Comparison of ENCODE assay signal across 21 cellular contexts in genomic region chrX:72666451-72666850, GRCh38. TPM values are rescaled to one million over a fixed set of nuclear protein-coding genes. Genes with fewer than 3 reads are reported as not detected.
A peak's percentile ranks its signal among the peaks of the same experiment; 100 is the strongest.
DNase-seq lines count a peak whose midpoint lies in the region; ATAC-seq, FAIRE-seq and TF ChIP-seq lines count a peak whose summit lies in the region.
"Had no signal": no experiment of that assay in that cellular context is flagged by ENCODE, and none has a peak within 500 bp of the region (broad histone marks: within the 10 kb centered on the region; RNA-seq: fewer than 3 reads in every experiment).

No MANE protein-coding gene starts in this region.

- H3K27ac ChIP-seq in IMR-90 (ENCODE audit: insufficient read depth, low read length) = no peak overlapping the region
- H3K27ac ChIP-seq in astrocyte (ENCODE audit: low read depth, low read length) = no peak overlapping the region
- H3K27ac ChIP-seq in smooth muscle cell (ENCODE audit: low read depth) = no peak overlapping the region
- H3K27ac ChIP-seq in upper lobe of right lung = no peak overlapping the region
- H3K27ac ChIP-seq: BLaER1 treated with 17β-estradiol and CSF1 and Interleukin-3, amounts not matched to agents 10 nM and 100 nM had no signal

- H3K36me3 ChIP-seq in IMR-90 (ENCODE audit: control insufficient read depth, insufficient read depth, low read length) = no peaks in the 10 kb centered on the region
- H3K36me3 ChIP-seq in astrocyte (ENCODE audit: insufficient read depth, low read length) = no peaks in the 10 kb centered on the region
- H3K36me3 ChIP-seq in smooth muscle cell (ENCODE audit: low read depth) = no peaks in the 10 kb centered on the region
- no peaks in the 10 kb centered on the region for H3K36me3 ChIP-seq in upper lobe of right lung
- H3K36me3 ChIP-seq: BLaER1 treated with 17β-estradiol and CSF1 and Interleukin-3, amounts not matched to agents 10 nM and 100 nM had no signal

- POLR2A ChIA-PET in IMR-90 (lab: Charles Lee; ENCODE audit: unreplicated experiment) = no interaction called here

- H4K91ac ChIP-seq in IMR-90 (ENCODE audit: insufficient read depth, low read depth, low read length) = no peak overlapping the region

- ATAC-seq in IMR-90 (ENCODE audit: low read depth) (no peak), upper lobe of right lung (no peak)
- ATAC-seq: CD8-positive, alpha-beta T cell; GM12878; HCT116 had no signal

- no peak overlapping the region for H2BK20ac ChIP-seq in IMR-90 (ENCODE audit: low read depth, low read length)

- H3K9me3 Mint-ChIP-seq in astrocyte (ENCODE audit: unreplicated experiment) = no peaks in the 10 kb centered on the region
- H3K9me3 Mint-ChIP-seq: HFFc6 had no signal

- peaks cover 1% of the 10 kb centered on the region for H3K4me1 Mint-ChIP-seq in astrocyte (ENCODE audit: low read depth, unreplicated experiment)
- H3K4me1 Mint-ChIP-seq: B cell had no signal

- no peak overlapping the region for H2AFZ ChIP-seq in IMR-90 (replicated peaks; ENCODE audit: low read length, poor library complexity)
- no peak overlapping the region for H2AFZ ChIP-seq in astrocyte (ENCODE audit: low read depth, low read length)
- no peak overlapping the region for H2AFZ ChIP-seq in smooth muscle cell (ENCODE audit: low read depth)

- no peak overlapping the region for H2BK120ac ChIP-seq in IMR-90 (ENCODE audit: low read depth, low read length)

- H3K9me3 ChIP-seq in IMR-90 (ENCODE audit: control insufficient read depth, insufficient read depth, low read length) (no peaks in the 10 kb centered on the region), astrocyte (ENCODE audit: insufficient read depth, low read depth, low read length) (no peaks in the 10 kb centered on the region), smooth muscle cell (replicated peaks; ENCODE audit: low read depth) (no peaks in the 10 kb centered on the region), upper lobe of right lung (no peaks in the 10 kb centered on the region)

- no peak overlapping the region for H3K23ac ChIP-seq in IMR-90 (ENCODE audit: low read depth, low read length)

- no peak overlapping the region for H3K4ac ChIP-seq in IMR-90 (ENCODE audit: low read depth, low read length)

- CTCF ChIA-PET in IMR-90 (lab: Yijun Ruan, JAX) = no interaction called here

- no peak overlapping the region for H3K56ac ChIP-seq in IMR-90 (ENCODE audit: extremely low read depth, insufficient read depth, low read length)

- DNase-seq in IMR-90 = peak; percentile 40
- DNase-seq in astrocyte (ENCODE audit: low read depth) = peak; percentile 30
- DNase-seq in fibroblast of the aortic adventitia (ENCODE audit: low read depth) = peak; percentile 36
- no peak for DNase-seq in smooth muscle cell (lab: John Stamatoyannopoulos, UW; ENCODE audit: unreplicated experiment)
- no peak for DNase-seq in GF-D8 (lab: John Stamatoyannopoulos, UW)
- DNase-seq in islet precursor cell = no peak
- DNase-seq in SW480 (ENCODE audit: low spot score) = no peak
- DNase-seq in upper lobe of right lung = no peak
- DNase-seq: Calu3; CD8-positive, alpha-beta T cell; DMS79 treated with DMSO at 0.1 percent for 48 hours; GOT3; H7; HFFc6; KBM-7 had no signal

- H3K4me2 ChIP-seq in IMR-90 (ENCODE audit: low read depth, low read length) (no peak overlapping the region), astrocyte (ENCODE audit: low read length) (no peak overlapping the region), smooth muscle cell (peak overlapping the region; percentile 44)
- H3K4me2 ChIP-seq: BLaER1 treated with 17β-estradiol and CSF1 and Interleukin-3, amounts not matched to agents 10 nM and 100 nM had no signal

- in situ Hi-C loops in IMR-90 (cut with MboI; ENCODE audit: low sequenced_read_pairs) = no loop called here

- FAIRE-seq in astrocyte (lab: Jason Lieb, UNC) = peak; percentile 94
- FAIRE-seq: GM12878, HTR-8/SVneo had no signal

- no peak overlapping the region for H2BK15ac ChIP-seq in IMR-90 (ENCODE audit: low read depth, low read length)

- dilution Hi-C loops in IMR-90 (cut with HindIII; ENCODE audit: low sequenced_read_pairs, unreplicated experiment) = no loop called here

- BruUV-seq in IMR-90 (replicated peaks; lab: Mats Ljungman, UMichigan) = no TSS peak

- no peak overlapping the region for H2AK5ac ChIP-seq in IMR-90 (ENCODE audit: low read depth, low read length)

- H4K20me1 ChIP-seq in IMR-90 (ENCODE audit: insufficient read depth, low read length) = no peaks in the 10 kb centered on the region
- H4K20me1 ChIP-seq in astrocyte (ENCODE audit: insufficient read depth, low read length) = no peaks in the 10 kb centered on the region
- no peaks in the 10 kb centered on the region for H4K20me1 ChIP-seq in smooth muscle cell (ENCODE audit: low read depth)
- H4K20me1 ChIP-seq: BLaER1 treated with 17β-estradiol and CSF1 and Interleukin-3, amounts not matched to agents 10 nM and 100 nM had no signal

- H3K4me3 Mint-ChIP-seq in astrocyte (ENCODE audit: unreplicated experiment) = no peak overlapping the region
- H3K4me3 Mint-ChIP-seq: B cell; CD8-positive, alpha-beta T cell; HFFc6; IgD-negative memory B cell had no signal

- H3K18ac ChIP-seq in IMR-90 (ENCODE audit: low read depth, low read length) = no peak overlapping the region

- intact Hi-C loops in IMR-90 (cut with micrococcal nuclease) = no loop called here
- intact Hi-C loops in upper lobe of right lung (cut with DNase I) = no loop called here

- H4K8ac ChIP-seq in IMR-90 (ENCODE audit: low read depth in 2 of 2, low read length in 2 of 2) = no peak overlapping the region

- H3K79me1 ChIP-seq in IMR-90 (ENCODE audit: low read depth in 1 of 2, low read length in 2 of 2) = no peaks in the 10 kb centered on the region

- no peaks in the 10 kb centered on the region for H3K36me3 Mint-ChIP-seq in astrocyte (ENCODE audit: low read depth, unreplicated experiment)
- H3K36me3 Mint-ChIP-seq: CD8-positive, alpha-beta T cell; IgD-negative memory B cell had no signal

- TF ChIP-seq CTCF in IMR-90 (conservative IDR thresholded peaks at IDR 0.05; ENCODE audit: low read depth, low read length) = no peak
- no peak for TF ChIP-seq CTCF in astrocyte (IDR thresholded peaks at IDR 0.05; ENCODE audit: insufficient read depth, low read depth, low read length)
- TF ChIP-seq CTCF in fibroblast of the aortic adventitia (IDR thresholded peaks at IDR 0.05; ENCODE audit: insufficient read depth, low read length) = no peak
- no peak for TF ChIP-seq CTCF in smooth muscle cell (IDR thresholded peaks at IDR 0.05; ENCODE audit: borderline replicate concordance, insufficient read depth, poor library complexity, severe bottlenecking)
- TF ChIP-seq CTCF in upper lobe of right lung (IDR thresholded peaks at IDR 0.05) = no peak

- H3K9ac ChIP-seq in IMR-90 (ENCODE audit: low read depth, low read length) (no peak overlapping the region), astrocyte (ENCODE audit: low read length) (no peak overlapping the region), smooth muscle cell (ENCODE audit: low read depth) (no peak overlapping the region)
- H3K9ac ChIP-seq: BLaER1 treated with 17β-estradiol and CSF1 and Interleukin-3, amounts not matched to agents 10 nM and 100 nM had no signal

- TF ChIP-seq RAD21 in IMR-90 (IDR thresholded peaks at IDR 0.05; ENCODE audit: low read length) = no peak

- H3K79me2 ChIP-seq in astrocyte (ENCODE audit: insufficient read depth, low read length) (no peaks in the 10 kb centered on the region), smooth muscle cell (ENCODE audit: low read depth) (no peaks in the 10 kb centered on the region)

- H2BK5ac ChIP-seq in IMR-90 (ENCODE audit: low read depth, low read length, poor library complexity, severe bottlenecking) = no peak overlapping the region

- H4K5ac ChIP-seq in IMR-90 (ENCODE audit: low read depth, low read length) = no peak overlapping the region

- H3K27me3 Mint-ChIP-seq in astrocyte (ENCODE audit: low read depth, unreplicated experiment) = no peaks in the 10 kb centered on the region
- H3K27me3 Mint-ChIP-seq: B cell had no signal

- no peaks in the 10 kb centered on the region for H3F3A ChIP-seq in smooth muscle cell (ENCODE audit: low read depth)

- no peaks in the 10 kb centered on the region for H3K4me1 ChIP-seq in IMR-90 (ENCODE audit: control insufficient read depth, insufficient read depth, low read length)
- H3K4me1 ChIP-seq in astrocyte (ENCODE audit: insufficient read depth, low read length) = no peaks in the 10 kb centered on the region
- no peaks in the 10 kb centered on the region for H3K4me1 ChIP-seq in smooth muscle cell (ENCODE audit: low read depth)
- H3K4me1 ChIP-seq in upper lobe of right lung = no peaks in the 10 kb centered on the region
- H3K4me1 ChIP-seq: BLaER1 treated with 17β-estradiol and CSF1 and Interleukin-3, amounts not matched to agents 10 nM and 100 nM had no signal

- H3K27me3 ChIP-seq in IMR-90 (ENCODE audit: control insufficient read depth, insufficient read depth, low read length) (no peaks in the 10 kb centered on the region; the same call in 1 of the 2 replicates), astrocyte (ENCODE audit: insufficient read depth, low read length) (no peaks in the 10 kb centered on the region), smooth muscle cell (ENCODE audit: low read depth) (no peaks in the 10 kb centered on the region), upper lobe of right lung (no peaks in the 10 kb centered on the region)

- no peaks in the 10 kb centered on the region for H3K9me1 ChIP-seq in IMR-90 (ENCODE audit: insufficient read depth, low read length)

- H2AK9ac ChIP-seq in IMR-90 (replicated peaks; ENCODE audit: low read depth, low read length, poor library complexity) = no peak overlapping the region

- TF ChIP-seq POLR2A in IMR-90 (IDR thresholded peaks at IDR 0.05; ENCODE audit: low read depth, low read length) = no peak

- H3K4me3 ChIP-seq in IMR-90 (ENCODE audit: insufficient read depth, low read depth, low read length) (no peak overlapping the region), astrocyte (ENCODE audit: insufficient read depth, low read depth, low read length) (no peak overlapping the region), fibroblast of the aortic adventitia (ENCODE audit: low read depth, low read length) (no peak overlapping the region), smooth muscle cell (no peak overlapping the region), upper lobe of right lung (no peak overlapping the region)
- H3K4me3 ChIP-seq: BLaER1 treated with 17β-estradiol and CSF1 and Interleukin-3, amounts not matched to agents 10 nM and 100 nM; GM12878 had no signal

- no peak overlapping the region for H3K14ac ChIP-seq in IMR-90 (replicated peaks; ENCODE audit: low read depth, low read length)

- no peak overlapping the region for H3K27ac Mint-ChIP-seq in astrocyte (ENCODE audit: unreplicated experiment)
- H3K27ac Mint-ChIP-seq: B cell; CD8-positive, alpha-beta T cell; HFFc6; IgD-negative memory B cell had no signal

TF ChIP-seq in IMR-90, 13 proteins besides CTCF, POLR2A, EP300 and RAD21 (continues in another document):
- no peak for TF ChIP-seq NFE2L2 (IDR thresholded peaks at IDR 0.05; ENCODE audit: low read depth, low read length)

RNA-seq across cellular contexts. Expression of gene PHKA1, which starts 47.7 kb away (rescaled TPM):
- total RNA-seq in IMR-90 (2012; rRNA removed) (3.3 and 4.5 TPM in 2 replicates), astrocyte (6.5 and 7.5 TPM in 2 replicates), fibroblast of the aortic adventitia (ENCODE audit: low replicate concordance) (3.5 and 4.7 TPM in 2 replicates), smooth muscle cell (7.9 and 9.0 TPM in 2 replicates), upper lobe of right lung (4.2 TPM)
- polyA plus RNA-seq in IMR-90 (2012; rRNA removed) (2.3 and 2.7 TPM in 2 replicates), smooth muscle cell (3.3 and 4.5 TPM in 2 replicates)
- polyA plus RNA-seq in IMR-90 (2012; cell fraction: cytosol; rRNA removed) = 0.93 and 1.3 TPM in 2 replicates
- 1.7 and 4.4 TPM in 2 replicates for polyA plus RNA-seq in IMR-90 (2012; cell fraction: nucleus; rRNA removed; ENCODE audit: low replicate concordance)
- polyA plus RNA-seq: IgD-negative memory B cell had no signal

Comparison
In these comparisons a context has a peak if more than half of its experiments do, and no peak if none do; other contexts are left out.
1. DNase-seq: peak in IMR-90 (single experiment), astrocyte (single experiment) and fibroblast of the aortic adventitia (single experiment); none in smooth muscle cell (single experiment), GF-D8 (single experiment), islet precursor cell (single experiment), SW480 (single experiment) and upper lobe of right lung (single experiment).